21 cellular contexts compared by ENCODE assay signal in the genomic region with DNA sequence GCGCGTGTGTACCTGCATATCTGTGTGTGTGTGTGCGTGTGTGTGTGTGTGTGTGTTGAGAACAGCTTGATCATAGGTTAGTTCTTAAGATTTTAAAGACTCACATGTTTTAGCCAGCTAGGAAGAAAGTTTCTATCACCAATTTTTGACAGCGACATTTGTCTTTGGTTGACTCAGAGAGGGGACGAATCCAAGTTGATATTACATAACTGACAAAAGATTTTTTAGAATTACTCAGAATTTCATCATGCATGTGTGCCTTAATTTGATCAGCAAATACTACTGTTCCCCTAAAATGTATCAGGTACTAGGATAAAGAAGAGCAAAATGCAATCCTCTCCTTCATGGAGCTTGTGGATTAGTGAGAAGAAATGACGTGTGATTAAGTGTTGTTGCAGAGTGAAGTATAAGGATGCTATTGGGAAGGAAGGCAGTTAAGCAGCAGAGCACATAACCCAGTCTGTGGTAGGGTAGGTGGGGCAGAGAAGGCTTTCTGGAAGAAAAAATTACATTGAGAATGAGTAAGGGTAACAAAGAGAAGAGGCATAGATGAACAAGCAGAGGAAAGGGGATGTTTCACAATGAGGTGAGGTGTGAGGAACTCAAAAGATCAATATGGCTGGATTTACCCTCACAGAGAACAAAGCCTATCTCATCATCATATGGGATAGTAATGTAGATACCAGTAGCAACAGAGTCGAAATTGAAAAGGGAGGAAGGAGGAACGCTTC.
DNase-seq lines count a peak whose midpoint lies in the region; ATAC-seq and TF ChIP-seq lines count a peak whose summit lies in the region.
"Had no signal": no experiment of that assay in that cellular context is flagged by ENCODE, and none has a peak within 500 bp of the region (broad histone marks: within the 10 kb centered on the region; RNA-seq: fewer than 3 reads in every experiment).

No MANE protein-coding gene starts in this region.

- no peak for ATAC-seq in CD4-positive, alpha-beta T cell (ENCODE audit: poor library complexity)
- ATAC-seq in activated naive CD8-positive, alpha-beta T cell treated with anti-CD3 and anti-CD28 coated beads, Interleukin-2, amount 50 U/mL, for 24 hours: no peak
- no peak for ATAC-seq in naive thymus-derived CD8-positive, alpha-beta T cell
- ATAC-seq: left lobe of liver, upper lobe of right lung had no signal

- H3K27me3 Mint-ChIP-seq in CD4-positive, alpha-beta T cell: no peaks in the 10 kb centered on the region
- no peaks in the 10 kb centered on the region for H3K27me3 Mint-ChIP-seq in activated naive CD8-positive, alpha-beta T cell treated with anti-CD3 and anti-CD28 coated beads, Interleukin-2, amount 50 U/mL, for 24 hours
- H3K27me3 Mint-ChIP-seq in naive thymus-derived CD8-positive, alpha-beta T cell: no peaks in the 10 kb centered on the region
- H3K27me3 Mint-ChIP-seq: progenitor cell of endocrine pancreas had no signal

- H3K4me2 ChIP-seq in GM23248 (ENCODE audit: unreplicated experiment): no peak overlapping the region
- H3K4me2 ChIP-seq: BLaER1 treated with 17β-estradiol and CSF1 and Interleukin-3, amounts not matched to agents 10 nM and 100 nM had no signal

- no peak overlapping the region for H3K27ac ChIP-seq in CD4-positive, alpha-beta T cell (ENCODE audit: low read depth, low read length)
- H3K27ac ChIP-seq in GM23248: peak overlapping the region; percentile 68
- H3K27ac ChIP-seq: BLaER1 treated with 17β-estradiol and CSF1 and Interleukin-3, amounts not matched to agents 10 nM and 100 nM; upper lobe of right lung; WERI-Rb-1 had no signal

- H3K9me3 Mint-ChIP-seq in CD4-positive, alpha-beta T cell: no peaks in the 10 kb centered on the region
- H3K9me3 Mint-ChIP-seq in activated naive CD8-positive, alpha-beta T cell treated with anti-CD3 and anti-CD28 coated beads, Interleukin-2, amount 50 U/mL, for 24 hours: no peaks in the 10 kb centered on the region
- H3K9me3 Mint-ChIP-seq in naive thymus-derived CD8-positive, alpha-beta T cell: no peaks in the 10 kb centered on the region

- no peak for TF ChIP-seq CTCF in CD4-positive, alpha-beta T cell (IDR thresholded peaks at IDR 0.05)

- H3K27ac Mint-ChIP-seq in CD4-positive, alpha-beta T cell: peak overlapping the region; percentile 79
- peak overlapping the region; percentile 24 for H3K27ac Mint-ChIP-seq in activated naive CD8-positive, alpha-beta T cell treated with anti-CD3 and anti-CD28 coated beads, Interleukin-2, amount 50 U/mL, for 24 hours
- peak overlapping the region in 9 of 10 donors; percentile 7 to 88 (median 53) for H3K27ac Mint-ChIP-seq in naive thymus-derived CD8-positive, alpha-beta T cell
- H3K27ac Mint-ChIP-seq: progenitor cell of endocrine pancreas had no signal

- H3K79me2 ChIP-seq in GM23248 (ENCODE audit: insufficient read depth): peaks cover 88% of the 10 kb centered on the region

- in situ Hi-C loops in GM23248 (cut with MboI): no loop called here

- H3F3A ChIP-seq in GM23248 (ENCODE audit: insufficient read depth): peaks cover 98% of the 10 kb centered on the region

- no peak overlapping the region for H3K4me3 ChIP-seq in GM23248
- H3K4me3 ChIP-seq: BLaER1 treated with 17β-estradiol and CSF1 and Interleukin-3, amounts not matched to agents 10 nM and 100 nM; upper lobe of right lung had no signal

- 75% methylated on average over 8 of the region's 8 CpGs for WGBS in GM23248 (ENCODE audit: low coverage in 1 of 2, low lambda C conversion rate in 2 of 2, missing lambda C conversion rate in 2 of 2), 2 experiments

- H4K20me1 ChIP-seq in GM23248 (ENCODE audit: insufficient read depth): no peaks in the 10 kb centered on the region

- no peak overlapping the region for H3K4me3 Mint-ChIP-seq in CD4-positive, alpha-beta T cell
- H3K4me3 Mint-ChIP-seq in activated naive CD8-positive, alpha-beta T cell treated with anti-CD3 and anti-CD28 coated beads, Interleukin-2, amount 50 U/mL, for 24 hours: no peak overlapping the region
- H3K4me3 Mint-ChIP-seq in naive thymus-derived CD8-positive, alpha-beta T cell: no peak overlapping the region

- intact Hi-C loops in CD4-positive, alpha-beta T cell (cut with DNase I, micrococcal nuclease): no loop called here

- peaks cover 83% of the 10 kb centered on the region for H3K36me3 Mint-ChIP-seq in CD4-positive, alpha-beta T cell (ENCODE audit: low read depth)
- H3K36me3 Mint-ChIP-seq in activated naive CD8-positive, alpha-beta T cell treated with anti-CD3 and anti-CD28 coated beads, Interleukin-2, amount 50 U/mL, for 24 hours (ENCODE audit: low read depth): peaks cover 42% of the 10 kb centered on the region
- H3K36me3 Mint-ChIP-seq in naive thymus-derived CD8-positive, alpha-beta T cell: peaks cover 10 to 74% (median 17%) of the 10 kb centered on the region in 3 donors

- H3K36me3 ChIP-seq in GM23248 (ENCODE audit: low read depth): peaks cover 35% of the 10 kb centered on the region; the same call in 1 of the 2 replicates
- H3K36me3 ChIP-seq: WERI-Rb-1 had no signal

- peak overlapping the region; percentile 54 for H3K9ac ChIP-seq in GM23248
- H3K9ac ChIP-seq: BLaER1 treated with 17β-estradiol and CSF1 and Interleukin-3, amounts not matched to agents 10 nM and 100 nM had no signal

- H3K9me3 ChIP-seq in CD4-positive, alpha-beta T cell (ENCODE audit: control insufficient read depth, low read length): no peaks in the 10 kb centered on the region
- H3K9me3 ChIP-seq in GM23248 (ENCODE audit: low read depth): no peaks in the 10 kb centered on the region
- H3K9me3 ChIP-seq: BLaER1 treated with 17β-estradiol and CSF1 and Interleukin-3, amounts not matched to agents 10 nM and 100 nM; upper lobe of right lung had no signal

- no peak for DNase-seq in CD4-positive, alpha-beta T cell
- peak; percentile 63 for DNase-seq in GM23248
- DNase-seq in activated naive CD8-positive, alpha-beta T cell treated with anti-CD3 and anti-CD28 coated beads, Interleukin-2, amount 50 U/mL, for 24 hours: no peak
- DNase-seq in naive thymus-derived CD8-positive, alpha-beta T cell: no peak
- no peak for DNase-seq in NCI-H1417 (lab: John Stamatoyannopoulos, UW)
- no peak for DNase-seq in cortex of kidney (lab: John Stamatoyannopoulos, UW)
- no peak for DNase-seq in iPS-NIHi11 (ENCODE audit: low spot score)
- DNase-seq in HPDE6-E6E7 (ENCODE audit: extremely low spot score): no peak
- DNase-seq: activated CD8-positive, alpha-beta memory T cell treated with anti-CD3 and anti-CD28 coated beads, Interleukin-2, amount 50 U/mL, for 4 hours; central memory CD4-positive, alpha-beta T cell; DMS79 treated with DMSO at 0.1 percent for 48 hours; foreskin melanocyte; NCI-H1048; NCI-H2171 treated with DMSO at 0.1 percent for 48 hours; stimulated activated CD4-positive, alpha-beta T cell treated with anti-CD3 and anti-CD28 coated beads, Interleukin-12 subunit alpha, Interleukin-12 subunit beta, amount 100 ng/mL, for 4 hours; stimulated activated naive CD4-positive, alpha-beta T cell treated with Interleukin-2 at 50 U/mL for 16 hours; upper lobe of right lung; WERI-Rb-1 had no signal

- POLR2A ChIA-PET in CD4-positive, alpha-beta T cell (lab: Charles Lee): interaction anchor here (1.4 to 2.3 kb wide), 2 partner anchors 14 to 130 kb away, joined by 5 to 6 read pairs; no protein-coding TSS in a partner anchor
- POLR2A ChIA-PET in naive thymus-derived CD8-positive, alpha-beta T cell (lab: Charles Lee): interaction anchor here (0.8 kb wide), 1 partner anchor 128 kb away, joined by 3 read pairs; no protein-coding TSS in a partner anchor

- H3K27me3 ChIP-seq in CD4-positive, alpha-beta T cell (ENCODE audit: control insufficient read depth, insufficient read depth, low read length): no peaks in the 10 kb centered on the region
- no peaks in the 10 kb centered on the region for H3K27me3 ChIP-seq in GM23248 (replicated peaks; ENCODE audit: insufficient read depth)
- H3K27me3 ChIP-seq: BLaER1 treated with 17β-estradiol and CSF1 and Interleukin-3, amounts not matched to agents 10 nM and 100 nM; upper lobe of right lung had no signal

- H3K4me1 ChIP-seq in GM23248 (ENCODE audit: insufficient read depth): peaks cover 40% of the 10 kb centered on the region
- H3K4me1 ChIP-seq: BLaER1 treated with 17β-estradiol and CSF1 and Interleukin-3, amounts not matched to agents 10 nM and 100 nM; upper lobe of right lung had no signal

- CTCF ChIA-PET in CD4-positive, alpha-beta T cell (lab: Charles Lee): interaction anchor here (1.4 kb wide), 1 partner anchor 130 kb away, joined by 3 read pairs; no protein-coding TSS in a partner anchor

- peaks cover 57% of the 10 kb centered on the region for H3K4me1 Mint-ChIP-seq in CD4-positive, alpha-beta T cell (ENCODE audit: low read depth)
- H3K4me1 Mint-ChIP-seq in activated naive CD8-positive, alpha-beta T cell treated with anti-CD3 and anti-CD28 coated beads, Interleukin-2, amount 50 U/mL, for 24 hours: peaks cover 17% of the 10 kb centered on the region
- H3K4me1 Mint-ChIP-seq in naive thymus-derived CD8-positive, alpha-beta T cell: peaks cover 6 to 31% (median 22%) of the 10 kb centered on the region in 4 donors

- no peaks in the 10 kb centered on the region for H3K9me2 ChIP-seq in GM23248 (ENCODE audit: insufficient read depth)

- H2AFZ ChIP-seq in GM23248: no peak overlapping the region

Comparison
In these comparisons a context has a peak if more than half of its experiments do, and no peak if none do; other contexts are left out.
1. H3K27ac Mint-ChIP-seq: peak in every context shown above with its lines; median percentile 79 in CD4-positive, alpha-beta T cell; 53 in naive thymus-derived CD8-positive, alpha-beta T cell; 24 in activated naive CD8-positive, alpha-beta T cell treated with anti-CD3 and anti-CD28 coated beads, Interleukin-2, amount 50 U/mL, for 24 hours.